In the genomic region with DNA sequence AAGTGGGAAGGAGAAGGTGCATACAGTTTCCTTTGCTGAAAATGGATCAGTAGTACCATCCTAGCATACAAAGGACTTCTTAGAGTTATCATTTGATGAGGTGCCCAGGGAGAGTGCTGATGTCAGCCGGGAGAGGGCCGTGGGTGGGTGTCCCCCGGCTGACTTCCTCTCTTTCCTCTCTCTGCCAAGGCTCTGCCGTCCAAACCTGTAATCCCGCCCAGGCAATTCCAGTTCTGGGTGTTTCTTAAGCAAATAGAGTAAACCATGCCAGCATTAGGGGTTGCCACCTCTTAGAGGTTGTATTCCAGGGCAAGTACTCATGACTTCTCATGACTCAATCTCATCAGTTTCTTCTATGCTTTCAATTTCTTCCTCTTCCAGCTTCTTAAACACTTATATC, we compare ENCODE assay signal across 16 cellular contexts.
DNase-seq lines count a peak whose midpoint lies in the region; ATAC-seq and TF ChIP-seq lines count a peak whose summit lies in the region.
"Had no signal": no experiment of that assay in that cellular context is flagged by ENCODE, and none has a peak within 500 bp of the region (broad histone marks: within the 10 kb centered on the region; RNA-seq: fewer than 3 reads in every experiment).

No MANE protein-coding gene starts in this region.

- peaks cover 8% of the 10 kb centered on the region for H3K4me1 ChIP-seq in colonic mucosa
- peaks cover 13% of the 10 kb centered on the region for H3K4me1 ChIP-seq in upper lobe of right lung

- H3K9me3 ChIP-seq in colonic mucosa, result no peaks in the 10 kb centered on the region
- H3K9me3 ChIP-seq in upper lobe of right lung, result no peaks in the 10 kb centered on the region

- DNase-seq in SIG-M5 treated with dmso at 0.1 percent for 504 hours (lab: John Stamatoyannopoulos, UW; ENCODE audit: unreplicated experiment), result peak; percentile 56
- DNase-seq in SIG-M5 (lab: John Stamatoyannopoulos, UW), result no peak
- DNase-seq in colonic mucosa, result peak; percentile 87
- peak; percentile 73 for DNase-seq in left lobe of liver (ENCODE audit: low spot score)
- DNase-seq in upper lobe of right lung, result peak; percentile 71
- no peak for DNase-seq in NCI-H510A treated with DMSO at 0.1 percent for 48 hours (lab: John Stamatoyannopoulos, UW)
- DNase-seq: 8988T; brain microvascular endothelial cell; DND-41; erythroblast; islet precursor cell; nucleus accumbens; stimulated activated CD4-positive, alpha-beta T cell treated with anti-CD3 and anti-CD28 coated beads, Interleukin-1b, Interleukin-23, amount 100 ng/mL, for 48 hours; WERI-Rb-1 had no signal

- H3K27ac ChIP-seq in colonic mucosa (peak overlapping the region; percentile 61), upper lobe of right lung (no peak overlapping the region)
- H3K27ac ChIP-seq: brain microvascular endothelial cell, WERI-Rb-1 had no signal

- intact Hi-C loops in colonic mucosa (cut with DNase I), result loop anchor here (10.0 kb wide), 1 partner anchor 278 kb away; no protein-coding TSS in a partner anchor
- intact Hi-C loops in upper lobe of right lung (cut with DNase I), result no loop called here

- H3K36me3 ChIP-seq in colonic mucosa (no peaks in the 10 kb centered on the region), upper lobe of right lung (no peaks in the 10 kb centered on the region)
- H3K36me3 ChIP-seq: brain microvascular endothelial cell, WERI-Rb-1 had no signal

- TF ChIP-seq CTCF in colonic mucosa (IDR thresholded peaks at IDR 0.05) (no peak), upper lobe of right lung (IDR thresholded peaks at IDR 0.05) (no peak)

- peak overlapping the region in 1 of 2 donors; percentile 51 for H3K9ac ChIP-seq in colonic mucosa (ENCODE audit: low read depth in 2 of 2, low read length in 2 of 2)

- H3K4me3 ChIP-seq in colonic mucosa (no peak overlapping the region), upper lobe of right lung (no peak overlapping the region)

- H3K27me3 ChIP-seq in colonic mucosa (no peaks in the 10 kb centered on the region), upper lobe of right lung (no peaks in the 10 kb centered on the region)
- H3K27me3 ChIP-seq: brain microvascular endothelial cell had no signal

- ATAC-seq in left lobe of liver (peak; percentile 94), upper lobe of right lung (peak; percentile 95), HG03571 (IDR thresholded peaks at IDR 0.05; ENCODE audit: unreplicated experiment) (no peak), HG02623 (IDR thresholded peaks at IDR 0.05; ENCODE audit: unreplicated experiment) (no peak)

Comparison
In these comparisons a context has a peak if more than half of its experiments do, and no peak if none do; other contexts are left out.
1. DNase-seq: peak in SIG-M5 treated with dmso at 0.1 percent for 504 hours (single experiment), colonic mucosa (single experiment), left lobe of liver (single experiment) and upper lobe of right lung (single experiment); none in SIG-M5 (single experiment) and NCI-H510A treated with DMSO at 0.1 percent for 48 hours (single experiment).
2. ATAC-seq: peak in left lobe of liver (single experiment) and upper lobe of right lung (single experiment); none in HG03571 (single experiment) and HG02623 (single experiment).